In genomic region chr13:108268713-108269112, GRCh38 we compare ENCODE assay signal across 11 cellular contexts. TPM values are rescaled to one million over a fixed set of nuclear protein-coding genes. Genes with fewer than 3 reads are reported as not detected.
DNase-seq lines count a peak whose midpoint lies in the region; ATAC-seq and TF ChIP-seq lines count a peak whose summit lies in the region.
"Had no signal": no experiment of that assay in that cellular context is flagged by ENCODE, and none has a peak within 500 bp of the region (broad histone marks: within the 10 kb centered on the region; RNA-seq: fewer than 3 reads in every experiment).

No MANE protein-coding gene starts in this region.

- peak; percentile 21 for DNase-seq in activated CD4-positive, alpha-beta T cell treated with anti-CD3 and anti-CD28 coated beads for 36 hours
- DNase-seq in activated CD4-positive, alpha-beta T cell treated with anti-CD3 and anti-CD28 coated beads for 1 hour, result no peak
- no peak for DNase-seq in activated naive CD8-positive, alpha-beta T cell treated with anti-CD3 and anti-CD28 coated beads for 36 hours
- DNase-seq in spleen (no peak), GM19238 (ENCODE audit: insufficient read length, low spot score) (no peak), NCI-H2196 treated with DMSO at 0.1 percent for 48 hours (lab: John Stamatoyannopoulos, UW; ENCODE audit: unreplicated experiment) (no peak)
- DNase-seq: dorsolateral prefrontal cortex, NCI-H2171 had no signal

- POLR2A ChIA-PET in activated CD4-positive, alpha-beta T cell treated with anti-CD3 and anti-CD28 coated beads for 36 hours (lab: Charles Lee), result no interaction called here

- peak; percentile 33 for ATAC-seq in activated CD4-positive, alpha-beta T cell treated with anti-CD3 and anti-CD28 coated beads for 36 hours
- ATAC-seq in HG02870 (IDR thresholded peaks at IDR 0.05; ENCODE audit: unreplicated experiment) (peak; percentile 21), GM19023 (IDR thresholded peaks at IDR 0.05; ENCODE audit: unreplicated experiment) (no peak)
- ATAC-seq: Panc1 had no signal

- H3K9me3 ChIP-seq in spleen, result no peaks in the 10 kb centered on the region

- H3K27me3 Mint-ChIP-seq in activated CD4-positive, alpha-beta T cell treated with anti-CD3 and anti-CD28 coated beads for 36 hours, result no peaks in the 10 kb centered on the region
- H3K27me3 Mint-ChIP-seq in activated naive CD8-positive, alpha-beta T cell treated with anti-CD3 and anti-CD28 coated beads for 36 hours, result no peaks in the 10 kb centered on the region

- no peak for TF ChIP-seq CTCF in spleen (IDR thresholded peaks at IDR 0.05 in 8 of 11, conservative IDR thresholded peaks at IDR 0.05 in 3 of 11)

- peak overlapping the region in 1 of 8 donors; percentile 68 for H3K4me3 ChIP-seq in spleen

- no peaks in the 10 kb centered on the region for H3K27me3 ChIP-seq in spleen (replicated peaks in 1 of 7)
- H3K27me3 ChIP-seq: dorsolateral prefrontal cortex had no signal

- 39 to 69% (median 61%) methylated on average over 2 of the region's 2 CpGs for WGBS in spleen, 5 donors

- H3K36me3 Mint-ChIP-seq in activated CD4-positive, alpha-beta T cell treated with anti-CD3 and anti-CD28 coated beads for 36 hours (ENCODE audit: low read depth), result peaks cover 8% of the 10 kb centered on the region
- H3K36me3 Mint-ChIP-seq in activated naive CD8-positive, alpha-beta T cell treated with anti-CD3 and anti-CD28 coated beads for 36 hours, result peaks cover 11% of the 10 kb centered on the region

- H3K36me3 ChIP-seq in spleen, result no peaks in the 10 kb centered on the region

- peak overlapping the region; percentile 60 to 96 (median 88) for H3K27ac ChIP-seq in spleen

- peaks cover 43% of the 10 kb centered on the region for H3K4me1 Mint-ChIP-seq in activated CD4-positive, alpha-beta T cell treated with anti-CD3 and anti-CD28 coated beads for 36 hours
- H3K4me1 Mint-ChIP-seq in activated naive CD8-positive, alpha-beta T cell treated with anti-CD3 and anti-CD28 coated beads for 36 hours, result peaks cover 31% of the 10 kb centered on the region

- H3K9me3 Mint-ChIP-seq in activated CD4-positive, alpha-beta T cell treated with anti-CD3 and anti-CD28 coated beads for 36 hours (ENCODE audit: low read depth), result no peaks in the 10 kb centered on the region
- peaks cover 5% of the 10 kb centered on the region for H3K9me3 Mint-ChIP-seq in activated naive CD8-positive, alpha-beta T cell treated with anti-CD3 and anti-CD28 coated beads for 36 hours

- H3K27ac Mint-ChIP-seq in activated CD4-positive, alpha-beta T cell treated with anti-CD3 and anti-CD28 coated beads for 36 hours, result peak overlapping the region; percentile 42
- peak overlapping the region; percentile 40 for H3K27ac Mint-ChIP-seq in activated naive CD8-positive, alpha-beta T cell treated with anti-CD3 and anti-CD28 coated beads for 36 hours

- TF ChIP-seq POLR2A in spleen (IDR thresholded peaks at IDR 0.05), result no peak

- peaks cover 11 to 80% (median 48%) of the 10 kb centered on the region in 6 donors for H3K4me1 ChIP-seq in spleen

- intact Hi-C loops in activated CD4-positive, alpha-beta T cell treated with anti-CD3 and anti-CD28 coated beads for 36 hours (cut with DNase I, micrococcal nuclease), result loop anchor here (1.0 to 2.0 kb wide), 2 partner anchors 42 to 53 kb away; partner anchors contain the start of gene LIG4 (in 1 of the 2)
- intact Hi-C loops in spleen (cut with DNase I; ENCODE audit: low total_unique reads), result no loop called here

- H3K4me3 Mint-ChIP-seq in activated CD4-positive, alpha-beta T cell treated with anti-CD3 and anti-CD28 coated beads for 36 hours, result no peak overlapping the region
- H3K4me3 Mint-ChIP-seq in activated naive CD8-positive, alpha-beta T cell treated with anti-CD3 and anti-CD28 coated beads for 36 hours, result no peak overlapping the region

- CTCF ChIA-PET in activated CD4-positive, alpha-beta T cell treated with anti-CD3 and anti-CD28 coated beads for 36 hours (lab: Charles Lee), result no interaction called here

RNA-seq across cellular contexts. Expression of gene TNFSF13B, which starts 0.8 kb away (rescaled TPM):
- total RNA-seq in activated CD4-positive, alpha-beta T cell treated with anti-CD3 and anti-CD28 coated beads for 36 hours, result 1 to 10 TPM; 2.3 to 2.4 TPM
- total RNA-seq in activated naive CD8-positive, alpha-beta T cell treated with anti-CD3 and anti-CD28 coated beads for 36 hours, result 1 to 10 TPM; 5.1 to 6.1 TPM
- 10 to 100 TPM; 22.8 to 82.1 (median 40.2) TPM for total RNA-seq in spleen
- polyA plus RNA-seq in spleen, result 10 to 100 TPM in 1 of 3 donors, 1 to 10 TPM in 2; 7.7 to 15.2 (median 7.9) TPM

RNA-seq across cellular contexts. Expression of gene ABHD13, which starts 50.5 kb away (rescaled TPM):
- 1 to 10 TPM; 3.4 to 4.4 TPM for total RNA-seq in activated CD4-positive, alpha-beta T cell treated with anti-CD3 and anti-CD28 coated beads for 36 hours
- 1 to 10 TPM; 5.2 to 5.3 TPM for total RNA-seq in activated naive CD8-positive, alpha-beta T cell treated with anti-CD3 and anti-CD28 coated beads for 36 hours
- total RNA-seq in spleen, result 10 to 100 TPM; 12.0 to 22.6 (median 14.2) TPM
- 1 to 10 TPM; 4.8 to 6.3 (median 4.9) TPM for polyA plus RNA-seq in spleen

RNA-seq across cellular contexts. Expression of gene LIG4, which starts 53.4 kb away (rescaled TPM):
- total RNA-seq in activated CD4-positive, alpha-beta T cell treated with anti-CD3 and anti-CD28 coated beads for 36 hours, result 1 to 10 TPM; 5.8 to 6.0 TPM
- total RNA-seq in activated naive CD8-positive, alpha-beta T cell treated with anti-CD3 and anti-CD28 coated beads for 36 hours, result 1 to 10 TPM; 8.9 to 9.1 TPM
- 10 to 100 TPM; 10.1 to 16.0 (median 14.8) TPM for total RNA-seq in spleen
- polyA plus RNA-seq in spleen, result 10 to 100 TPM in 1 of 3 donors, 1 to 10 TPM in 2; 9.7 to 10.0 (median 9.9) TPM
